In genomic region chr4:52641853-52642563, GRCh38 we compare ENCODE assay signal across 8 cellular contexts. TPM values are rescaled to one million over a fixed set of nuclear protein-coding genes. Genes with fewer than 3 reads are reported as not detected.
A peak's percentile ranks its signal among the peaks of the same experiment; 100 is the strongest.
DNase-seq lines count a peak whose midpoint lies in the region; ATAC-seq, FAIRE-seq and TF ChIP-seq lines count a peak whose summit lies in the region.

No MANE protein-coding gene starts in this region.

- H3K79me2 ChIP-seq in neural progenitor cell (ENCODE audit: low read depth): peaks cover 100% of the 10 kb centered on the region

- H3K36me3 ChIP-seq in neural progenitor cell: no peaks in the 10 kb centered on the region

- DNase-seq in EH (ENCODE audit: low read depth) (peak; percentile 51), coronary artery (ENCODE audit: low spot score) (no peak), HT-29 (ENCODE audit: low spot score) (no peak), cortex of kidney (lab: John Stamatoyannopoulos, UW) (no peak), frontal cortex (ENCODE audit: low spot score in 2 of 2) (no peak), neural progenitor cell (ENCODE audit: low spot score) (no peak)

- no peak for TF ChIP-seq CTCF in coronary artery (IDR thresholded peaks at IDR 0.05)
- TF ChIP-seq CTCF in neural progenitor cell (IDR thresholded peaks at IDR 0.05): no peak

- H3K4me2 ChIP-seq in neural progenitor cell: no peak overlapping the region

- H3K9me3 Mint-ChIP-seq in neural progenitor cell: peaks cover 36% of the 10 kb centered on the region

- no peak overlapping the region for H3K9ac ChIP-seq in neural progenitor cell

- no peak overlapping the region for H3K4me3 Mint-ChIP-seq in neural progenitor cell

- no peaks in the 10 kb centered on the region for H3F3A ChIP-seq in neural progenitor cell (ENCODE audit: low read depth)

- H3K27ac Mint-ChIP-seq in neural progenitor cell: no peak overlapping the region

- H3K27ac ChIP-seq in coronary artery: peak overlapping the region; percentile 27 to 67
- H3K27ac ChIP-seq in neural progenitor cell: no peak overlapping the region

- H3K27me3 ChIP-seq in neural progenitor cell: no peaks in the 10 kb centered on the region

- no peaks in the 10 kb centered on the region for H3K9me3 ChIP-seq in neural progenitor cell (ENCODE audit: low read depth)

- peaks cover 50% of the 10 kb centered on the region for H3K36me3 Mint-ChIP-seq in neural progenitor cell

- H3K4me1 Mint-ChIP-seq in neural progenitor cell: peaks cover 2% of the 10 kb centered on the region

- peaks cover 4% of the 10 kb centered on the region for H3K27me3 Mint-ChIP-seq in neural progenitor cell (ENCODE audit: insufficient read depth, low read depth)

- H3K4me1 ChIP-seq in neural progenitor cell: no peaks in the 10 kb centered on the region

- peak; percentile 68 for ATAC-seq in GM19467 (IDR thresholded peaks at IDR 0.05; ENCODE audit: unreplicated experiment)
- peak; percentile 76 for ATAC-seq in HG03280 (IDR thresholded peaks at IDR 0.05; ENCODE audit: unreplicated experiment)

- H3K4me3 ChIP-seq in coronary artery (no peak overlapping the region), neural progenitor cell (no peak overlapping the region)

- no peak overlapping the region for H2AFZ ChIP-seq in neural progenitor cell (replicated peaks)

- no peak for FAIRE-seq in frontal cortex (lab: Jason Lieb, UNC)

- peaks cover 16% of the 10 kb centered on the region for H4K20me1 ChIP-seq in neural progenitor cell (ENCODE audit: low read depth)

RNA-seq across cellular contexts. Expression of gene USP46, which starts 17.1 kb away (rescaled TPM):
- 2.7 and 3.0 TPM in 2 replicates for total RNA-seq in HT-29 (2014; rRNA removed; shearing (Covaris generic))
- total RNA-seq in frontal cortex: 56.7 TPM
- total RNA-seq in neural progenitor cell (ENCODE audit: low replicate concordance): 27.7 and 51.3 TPM in 2 replicates
